In the genomic region with DNA sequence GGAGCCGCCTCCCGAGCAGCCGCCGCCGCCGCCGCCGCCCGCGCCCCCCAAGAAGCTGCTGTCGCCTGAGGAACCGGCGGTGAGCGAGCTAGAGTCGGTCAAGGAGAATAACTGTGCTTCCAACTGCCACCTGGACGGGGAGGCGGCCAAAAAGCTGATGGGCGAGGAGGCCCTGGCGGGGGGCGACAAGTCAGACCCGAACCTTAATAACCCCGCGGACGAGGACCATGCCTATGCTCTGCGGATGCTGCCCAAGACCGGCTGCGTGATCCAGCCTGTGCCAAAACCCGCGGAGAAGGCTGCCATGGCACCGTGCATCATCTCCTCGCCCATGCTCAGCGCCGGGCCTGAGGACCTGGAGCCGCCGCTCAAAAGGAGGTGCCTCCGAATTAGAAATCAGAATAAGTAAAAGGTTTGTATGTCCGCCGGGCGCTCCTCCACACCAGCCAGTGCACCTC, we compare ENCODE assay signal across 15 cellular contexts.
DNase-seq lines count a peak whose midpoint lies in the region; ATAC-seq and TF ChIP-seq lines count a peak whose summit lies in the region.
"Had no signal": no experiment of that assay in that cellular context is flagged by ENCODE, and none has a peak within 500 bp of the region (broad histone marks: within the 10 kb centered on the region; RNA-seq: fewer than 3 reads in every experiment).

No MANE protein-coding gene starts in this region.

- peaks cover 0 to 17% (median 7%) of the 10 kb centered on the region in 4 donors for H3K4me1 Mint-ChIP-seq in CD4-positive, alpha-beta memory T cell
- no peaks in the 10 kb centered on the region for H3K4me1 Mint-ChIP-seq in natural killer cell treated with Interleukin-12 subunit alpha and Interleukin-12 subunit beta and Interleukin-15 and Interleukin-18, amount 100 ng/mL, for 72 hours (ENCODE audit: low read depth in 2 of 2)
- H3K4me1 Mint-ChIP-seq in activated T-helper 2 cell treated with anti-CD3 and anti-CD28 coated beads, Interferon-gamma antibody, Interleukin-2, Interleukin-4, amounts not matched to agents 10 μg/mL and 5 μg/mL and 100 μg/mL, durations not matched to agents 14 hours and 24 hours and 36 hours (ENCODE audit: low read depth) = peaks cover 3% of the 10 kb centered on the region

- CTCF ChIA-PET in CD4-positive, alpha-beta memory T cell (lab: Charles Lee; ENCODE audit: partially characterized antibody) = no interaction called here

- in situ Hi-C loops in gastrocnemius medialis (cut with MboI; ENCODE audit: low sequenced_read_pairs in 4 of 4) = no loop called here

- ATAC-seq in natural killer cell treated with Interleukin-12 subunit alpha and Interleukin-12 subunit beta and Interleukin-15 and Interleukin-18, amount 100 ng/mL, for 72 hours = no peak
- ATAC-seq in gastrocnemius medialis = no peak
- no peak for ATAC-seq in GM19455 (IDR thresholded peaks at IDR 0.05; ENCODE audit: unreplicated experiment)

- POLR2A ChIA-PET in CD4-positive, alpha-beta memory T cell (lab: Charles Lee; ENCODE audit: partially characterized antibody) = no interaction called here

- no peaks in the 10 kb centered on the region for H3K9me3 Mint-ChIP-seq in CD4-positive, alpha-beta memory T cell
- no peaks in the 10 kb centered on the region for H3K9me3 Mint-ChIP-seq in natural killer cell treated with Interleukin-12 subunit alpha and Interleukin-12 subunit beta and Interleukin-15 and Interleukin-18, amount 100 ng/mL, for 72 hours
- no peaks in the 10 kb centered on the region for H3K9me3 Mint-ChIP-seq in activated T-helper 2 cell treated with anti-CD3 and anti-CD28 coated beads, Interferon-gamma antibody, Interleukin-2, Interleukin-4, amounts not matched to agents 10 μg/mL and 5 μg/mL and 100 μg/mL, durations not matched to agents 14 hours and 24 hours and 36 hours
- H3K9me3 Mint-ChIP-seq: HFFc6 had no signal

- H3K27ac Mint-ChIP-seq in CD4-positive, alpha-beta memory T cell = no peak overlapping the region
- no peak overlapping the region for H3K27ac Mint-ChIP-seq in natural killer cell treated with Interleukin-12 subunit alpha and Interleukin-12 subunit beta and Interleukin-15 and Interleukin-18, amount 100 ng/mL, for 72 hours
- H3K27ac Mint-ChIP-seq in activated T-helper 2 cell treated with anti-CD3 and anti-CD28 coated beads, Interferon-gamma antibody, Interleukin-2, Interleukin-4, amounts not matched to agents 10 μg/mL and 5 μg/mL and 100 μg/mL, durations not matched to agents 14 hours and 24 hours and 36 hours = no peak overlapping the region
- H3K27ac Mint-ChIP-seq: HFFc6 had no signal

- no peaks in the 10 kb centered on the region for H3K9me3 ChIP-seq in CD4-positive, alpha-beta memory T cell (ENCODE audit: control insufficient read depth in 1 of 2, low read length in 2 of 2)
- no peaks in the 10 kb centered on the region for H3K9me3 ChIP-seq in gastrocnemius medialis

- peaks cover 8% of the 10 kb centered on the region for H3K27me3 ChIP-seq in CD4-positive, alpha-beta memory T cell (ENCODE audit: insufficient read depth, low read length)
- peaks cover 3% of the 10 kb centered on the region; the same call in 1 of the 2 replicates for H3K27me3 ChIP-seq in H7 (ENCODE audit: control insufficient read depth, insufficient read depth, low read length)
- no peaks in the 10 kb centered on the region for H3K27me3 ChIP-seq in gastrocnemius medialis

- DNase-seq in CD4-positive, alpha-beta memory T cell = no peak
- DNase-seq in H7 (no peak), coronary artery (ENCODE audit: low spot score) (no peak), gastrocnemius medialis (no peak), NOMO-1 treated with DMSO at 0.1 percent for 48 hours (lab: John Stamatoyannopoulos, UW; ENCODE audit: unreplicated experiment) (no peak)
- no peak for DNase-seq in natural killer cell treated with Interleukin-12 subunit alpha and Interleukin-12 subunit beta and Interleukin-15 and Interleukin-18, amount 100 ng/mL, for 72 hours (ENCODE audit: low spot score)
- DNase-seq in activated T-helper 2 cell treated with anti-CD3 and anti-CD28 coated beads, Interferon-gamma antibody, Interleukin-2, Interleukin-4, amounts not matched to agents 10 μg/mL and 5 μg/mL and 100 μg/mL, durations not matched to agents 14 hours and 24 hours and 36 hours (ENCODE audit: low spot score) = no peak
- DNase-seq: activated CD4-positive, alpha-beta T cell treated with anti-CD3 and anti-CD28 coated beads, Interleukin-2, amount 50 U/mL, for 1 hour; foreskin keratinocyte; HFFc6; NCI-H1417 treated with DMSO at 0.1 percent for 48 hours; NCI-H226; NK-92 treated with Interleukin-12 subunit alpha and Interleukin-12 subunit beta, amount 100 ng/mL, for 24 hours; stimulated activated CD4-positive, alpha-beta T cell treated with anti-CD3 and anti-CD28 coated beads, Interleukin-4, amount 100 ng/mL, for 4 hours had no signal

- TF ChIP-seq POLR2A in gastrocnemius medialis (IDR thresholded peaks at IDR 0.05) = no peak

- H3K4me3 ChIP-seq in CD4-positive, alpha-beta memory T cell (ENCODE audit: low read length in 2 of 2) = no peak overlapping the region
- H3K4me3 ChIP-seq in H7 (ENCODE audit: insufficient read depth, low read depth, low read length) (peak overlapping the region; percentile 16; the same call in 1 of the 2 replicates), coronary artery (peak overlapping the region; percentile 64), gastrocnemius medialis (no peak overlapping the region)

- intact Hi-C loops in CD4-positive, alpha-beta memory T cell (cut with micrococcal nuclease) = no loop called here
- intact Hi-C loops in gastrocnemius medialis (cut with DNase I; ENCODE audit: low total_unique reads) = no loop called here
- intact Hi-C loops in activated T-helper 2 cell treated with anti-CD3 and anti-CD28 coated beads, Interferon-gamma antibody, Interleukin-2, Interleukin-4, amounts not matched to agents 10 μg/mL and 5 μg/mL and 100 μg/mL, durations not matched to agents 14 hours and 24 hours and 36 hours (cut with micrococcal nuclease) = loop anchor here (10.0 kb wide), 1 partner anchor 140 kb away; a partner anchor contains a TSS

- H3K4me1 ChIP-seq in CD4-positive, alpha-beta memory T cell (ENCODE audit: insufficient read depth, low read length) = peaks cover 3% of the 10 kb centered on the region
- H3K4me1 ChIP-seq in gastrocnemius medialis = peaks cover 14 to 23% of the 10 kb centered on the region in 2 donors
- H3K4me1 ChIP-seq: foreskin keratinocyte had no signal

- TF ChIP-seq CTCF in coronary artery (IDR thresholded peaks at IDR 0.05) = no peak
- no peak for TF ChIP-seq CTCF in gastrocnemius medialis (IDR thresholded peaks at IDR 0.05 in 4 of 5, conservative IDR thresholded peaks at IDR 0.05 in 1 of 5)

- H3K4me3 Mint-ChIP-seq in CD4-positive, alpha-beta memory T cell = peak overlapping the region; percentile 8 to 71 (median 56)
- H3K4me3 Mint-ChIP-seq in natural killer cell treated with Interleukin-12 subunit alpha and Interleukin-12 subunit beta and Interleukin-15 and Interleukin-18, amount 100 ng/mL, for 72 hours = peak overlapping the region; percentile 49
- H3K4me3 Mint-ChIP-seq in activated T-helper 2 cell treated with anti-CD3 and anti-CD28 coated beads, Interferon-gamma antibody, Interleukin-2, Interleukin-4, amounts not matched to agents 10 μg/mL and 5 μg/mL and 100 μg/mL, durations not matched to agents 14 hours and 24 hours and 36 hours (ENCODE audit: low read depth) = no peak overlapping the region
- H3K4me3 Mint-ChIP-seq: HFFc6 had no signal

- peaks cover 37 to 49% of the 10 kb centered on the region in 2 donors for H3K27me3 Mint-ChIP-seq in CD4-positive, alpha-beta memory T cell
- H3K27me3 Mint-ChIP-seq in natural killer cell treated with Interleukin-12 subunit alpha and Interleukin-12 subunit beta and Interleukin-15 and Interleukin-18, amount 100 ng/mL, for 72 hours = peaks cover 49 to 52% of the 10 kb centered on the region in 2 donors
- peaks cover 70% of the 10 kb centered on the region for H3K27me3 Mint-ChIP-seq in activated T-helper 2 cell treated with anti-CD3 and anti-CD28 coated beads, Interferon-gamma antibody, Interleukin-2, Interleukin-4, amounts not matched to agents 10 μg/mL and 5 μg/mL and 100 μg/mL, durations not matched to agents 14 hours and 24 hours and 36 hours (ENCODE audit: low read depth)

- H3K36me3 ChIP-seq in CD4-positive, alpha-beta memory T cell (ENCODE audit: insufficient read depth, low read length) = no peaks in the 10 kb centered on the region
- H3K36me3 ChIP-seq in H7 (replicated peaks; ENCODE audit: control insufficient read depth, insufficient read depth, low read length) (no peaks in the 10 kb centered on the region), gastrocnemius medialis (no peaks in the 10 kb centered on the region)

- H3K36me3 Mint-ChIP-seq in CD4-positive, alpha-beta memory T cell = no peaks in the 10 kb centered on the region
- no peaks in the 10 kb centered on the region for H3K36me3 Mint-ChIP-seq in natural killer cell treated with Interleukin-12 subunit alpha and Interleukin-12 subunit beta and Interleukin-15 and Interleukin-18, amount 100 ng/mL, for 72 hours
- no peaks in the 10 kb centered on the region for H3K36me3 Mint-ChIP-seq in activated T-helper 2 cell treated with anti-CD3 and anti-CD28 coated beads, Interferon-gamma antibody, Interleukin-2, Interleukin-4, amounts not matched to agents 10 μg/mL and 5 μg/mL and 100 μg/mL, durations not matched to agents 14 hours and 24 hours and 36 hours (ENCODE audit: low read depth)

- no peak overlapping the region for H3K27ac ChIP-seq in CD4-positive, alpha-beta memory T cell (ENCODE audit: low read depth, low read length)
- H3K27ac ChIP-seq in coronary artery (no peak overlapping the region), gastrocnemius medialis (no peak overlapping the region)
- H3K27ac ChIP-seq: foreskin keratinocyte had no signal

Comparison
In these comparisons a context has a peak if more than half of its experiments do, and no peak if none do; other contexts are left out.
1. H3K4me3 ChIP-seq: peak in H7 (single experiment) and coronary artery (single experiment); none in CD4-positive, alpha-beta memory T cell (0 of 2) and gastrocnemius medialis (0 of 4).